Comparison of ENCODE assay signal across 25 cellular contexts in the genomic region with DNA sequence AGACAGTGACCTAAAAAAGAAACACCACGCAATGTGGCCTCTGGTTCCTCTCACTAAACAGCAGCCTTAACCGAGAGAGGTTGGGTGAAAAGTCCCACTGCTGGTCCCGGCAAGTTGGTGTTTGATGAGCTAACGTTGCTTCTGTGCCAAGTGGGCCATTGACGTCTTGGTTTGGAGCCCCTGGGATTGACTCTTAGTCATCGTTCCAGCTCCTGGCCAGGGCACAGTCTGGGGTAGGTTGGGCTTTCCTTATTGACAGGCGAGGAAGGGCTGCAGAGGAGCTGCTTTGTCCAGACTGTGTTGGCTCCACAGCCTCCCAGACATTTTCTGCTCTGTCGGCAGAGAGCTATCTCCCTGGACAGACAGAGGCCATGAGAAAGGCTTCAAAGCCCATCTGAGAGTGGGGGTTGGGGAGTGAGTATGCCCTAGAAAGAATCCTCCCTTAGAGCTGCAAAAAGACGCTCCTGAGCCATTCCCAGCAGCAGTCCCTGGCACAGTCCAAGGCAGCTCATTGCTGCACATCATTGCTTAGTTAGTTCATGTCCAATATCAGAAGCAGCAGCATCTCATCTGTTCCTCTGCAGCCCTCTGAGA. TPM values are rescaled to one million over a fixed set of nuclear protein-coding genes. Genes with fewer than 3 reads are reported as not detected.
A peak's percentile ranks its signal among the peaks of the same experiment; 100 is the strongest.
DNase-seq lines count a peak whose midpoint lies in the region; ATAC-seq and TF ChIP-seq lines count a peak whose summit lies in the region.
"Had no signal": no experiment of that assay in that cellular context is flagged by ENCODE, and none has a peak within 500 bp of the region (broad histone marks: within the 10 kb centered on the region; RNA-seq: fewer than 3 reads in every experiment).

No MANE protein-coding gene starts in this region.

- H3K4me1 Mint-ChIP-seq in activated naive CD4-positive, alpha-beta T cell treated with anti-CD3 and anti-CD28 coated beads, Interleukin-2, amount 10 ng/mL, durations not matched to agents 7 days and 5 days: no peaks in the 10 kb centered on the region
- H3K4me1 Mint-ChIP-seq: activated CD8-positive, alpha-beta memory T cell treated with anti-CD3 and anti-CD28 coated beads, Interleukin-2, amount 10 ng/mL, durations not matched to agents 7 days and 5 days; natural killer cell; T-cell had no signal

- H3K36me3 ChIP-seq in adipocyte (ENCODE audit: control insufficient read depth, insufficient read depth, low read length, severe bottlenecking) (no peaks in the 10 kb centered on the region), heart right ventricle (no peaks in the 10 kb centered on the region)
- H3K36me3 ChIP-seq: BLaER1 treated with 17β-estradiol and CSF1 and Interleukin-3, amounts not matched to agents 10 nM and 100 nM; stomach had no signal

- ATAC-seq in heart right ventricle: peak; percentile 51 to 92 (median 72)
- ATAC-seq: activated CD8-positive, alpha-beta memory T cell treated with anti-CD3 and anti-CD28 coated beads, Interleukin-2, amount 10 ng/mL, durations not matched to agents 7 days and 5 days; body of pancreas; natural killer cell; T-cell had no signal

- peak overlapping the region in 1 of 10 donors; percentile 20 for H3K27ac ChIP-seq in heart right ventricle
- H3K27ac ChIP-seq: BLaER1 treated with 17β-estradiol and CSF1 and Interleukin-3, amounts not matched to agents 10 nM and 100 nM; body of pancreas; HL-60; stomach had no signal

- 57 to 61% methylated on average over 9 of the region's 9 CpGs for WGBS in heart right ventricle, 2 donors

- H3K27me3 ChIP-seq in adipocyte (replicated peaks; ENCODE audit: control insufficient read depth, insufficient read depth, low read length): no peaks in the 10 kb centered on the region
- H3K27me3 ChIP-seq in heart right ventricle: peaks cover 0 to 18% (median 0%) of the 10 kb centered on the region in 7 donors
- H3K27me3 ChIP-seq: BLaER1 treated with 17β-estradiol and CSF1 and Interleukin-3, amounts not matched to agents 10 nM and 100 nM; body of pancreas; stomach had no signal

- H3K36me3 Mint-ChIP-seq in activated naive CD4-positive, alpha-beta T cell treated with anti-CD3 and anti-CD28 coated beads, Interleukin-2, amount 10 ng/mL, durations not matched to agents 7 days and 5 days: no peaks in the 10 kb centered on the region
- H3K36me3 Mint-ChIP-seq: activated CD8-positive, alpha-beta memory T cell treated with anti-CD3 and anti-CD28 coated beads, Interleukin-2, amount 10 ng/mL, durations not matched to agents 7 days and 5 days; natural killer cell; T-cell had no signal

- H3K4me1 ChIP-seq in adipocyte (ENCODE audit: control insufficient read depth, insufficient read depth, low read length) (peaks cover 15% of the 10 kb centered on the region), heart right ventricle (no peaks in the 10 kb centered on the region)
- H3K4me1 ChIP-seq: BLaER1 treated with 17β-estradiol and CSF1 and Interleukin-3, amounts not matched to agents 10 nM and 100 nM; body of pancreas had no signal

- H3K27ac Mint-ChIP-seq in activated naive CD4-positive, alpha-beta T cell treated with anti-CD3 and anti-CD28 coated beads, Interleukin-2, amount 10 ng/mL, durations not matched to agents 7 days and 5 days: no peak overlapping the region
- H3K27ac Mint-ChIP-seq: activated CD8-positive, alpha-beta memory T cell treated with anti-CD3 and anti-CD28 coated beads, Interleukin-2, amount 10 ng/mL, durations not matched to agents 7 days and 5 days; activated naive CD8-positive, alpha-beta T cell; activated T-helper 1 cell treated with anti-CD3 and anti-CD28 coated beads, Interleukin-12 subunit alpha, Interleukin-12 subunit beta, Interleukin-2, Interleukin-4 antibody, amounts not matched to agents 30 ng/mL and 10 ng/mL and 1 ng/mL, durations not matched to agents 14 hours and 24 hours and 36 hours; natural killer cell; progenitor cell of endocrine pancreas; T-cell had no signal

- H3K4me3 ChIP-seq in adipocyte (ENCODE audit: low read length) (peak overlapping the region; percentile 0), heart right ventricle (no peak overlapping the region)
- H3K4me3 ChIP-seq: BLaER1 treated with 17β-estradiol and CSF1 and Interleukin-3, amounts not matched to agents 10 nM and 100 nM; body of pancreas; stomach had no signal

- H3K9ac ChIP-seq in adipocyte (ENCODE audit: low read length): no peak overlapping the region
- H3K9ac ChIP-seq: BLaER1 treated with 17β-estradiol and CSF1 and Interleukin-3, amounts not matched to agents 10 nM and 100 nM had no signal

- no peaks in the 10 kb centered on the region for H3K9me3 Mint-ChIP-seq in activated naive CD4-positive, alpha-beta T cell treated with anti-CD3 and anti-CD28 coated beads, Interleukin-2, amount 10 ng/mL, durations not matched to agents 7 days and 5 days
- H3K9me3 Mint-ChIP-seq: natural killer cell, T-cell had no signal

- H3K4me3 Mint-ChIP-seq in activated naive CD4-positive, alpha-beta T cell treated with anti-CD3 and anti-CD28 coated beads, Interleukin-2, amount 10 ng/mL, durations not matched to agents 7 days and 5 days: no peak overlapping the region
- H3K4me3 Mint-ChIP-seq: activated CD8-positive, alpha-beta memory T cell treated with anti-CD3 and anti-CD28 coated beads, Interleukin-2, amount 10 ng/mL, durations not matched to agents 7 days and 5 days; activated naive CD8-positive, alpha-beta T cell; activated T-helper 1 cell treated with anti-CD3 and anti-CD28 coated beads, Interleukin-12 subunit alpha, Interleukin-12 subunit beta, Interleukin-2, Interleukin-4 antibody, amounts not matched to agents 30 ng/mL and 10 ng/mL and 1 ng/mL, durations not matched to agents 14 hours and 24 hours and 36 hours; natural killer cell; T-cell had no signal

- DNase-seq in AG20443 (ENCODE audit: low spot score) (peak; percentile 67), adipocyte (ENCODE audit: low read depth) (no peak), heart right ventricle (peak; percentile 18 to 49), posterior vena cava (ENCODE audit: low spot score) (peak; percentile 89), amygdala (lab: John Stamatoyannopoulos, UW) (no peak), NCI-H1436 treated with DMSO at 0.1 percent for 48 hours (lab: John Stamatoyannopoulos, UW) (no peak), H4 (ENCODE audit: low spot score) (no peak)
- DNase-seq in activated naive CD4-positive, alpha-beta T cell treated with anti-CD3 and anti-CD28 coated beads, Interleukin-2, amount 10 ng/mL, durations not matched to agents 7 days and 5 days: no peak
- DNase-seq: activated CD4-positive, alpha-beta T cell treated with anti-CD3 and anti-CD28 coated beads for 4 hours; activated CD8-positive, alpha-beta memory T cell treated with anti-CD3 and anti-CD28 coated beads, Interleukin-2, amount 10 ng/mL, durations not matched to agents 7 days and 5 days; body of pancreas; Calu3; IMR-90; natural killer cell; SIG-M5; stimulated activated CD4-positive, alpha-beta T cell treated with anti-CD3 and anti-CD28 coated beads, Interleukin-4, amount 100 ng/mL, for 1 hour; stomach; T-cell had no signal

- intact Hi-C loops in heart right ventricle (cut with DNase I) (no loop called here), posterior vena cava (cut with DNase I) (no loop called here)

- TF ChIP-seq CTCF in heart right ventricle (IDR thresholded peaks at IDR 0.05): no peak

- H3K27me3 Mint-ChIP-seq in activated naive CD4-positive, alpha-beta T cell treated with anti-CD3 and anti-CD28 coated beads, Interleukin-2, amount 10 ng/mL, durations not matched to agents 7 days and 5 days: no peaks in the 10 kb centered on the region
- H3K27me3 Mint-ChIP-seq: activated CD8-positive, alpha-beta memory T cell treated with anti-CD3 and anti-CD28 coated beads, Interleukin-2, amount 10 ng/mL, durations not matched to agents 7 days and 5 days had no signal

- H3K9me3 ChIP-seq in adipocyte (ENCODE audit: control insufficient read depth, low read length) (no peaks in the 10 kb centered on the region), heart right ventricle (no peaks in the 10 kb centered on the region)
- H3K9me3 ChIP-seq: body of pancreas, stomach had no signal

- CTCF ChIA-PET in activated naive CD4-positive, alpha-beta T cell treated with anti-CD3 and anti-CD28 coated beads, Interleukin-2, amount 10 ng/mL, durations not matched to agents 7 days and 5 days (lab: Charles Lee): interaction anchor here (0.9 kb wide), 1 partner anchor 33 kb away, joined by 3 read pairs; no protein-coding TSS in a partner anchor

RNA-seq across cellular contexts. Expression of a gene that starts 28.6 kb away (rescaled TPM):
- total RNA-seq in heart right ventricle (under 1 TPM in 8 of 10 donors, not detected in 2; 0.09 to 0.70 (median 0.19) TPM), posterior vena cava (1 to 10 TPM in 1 of 2 donors, under 1 TPM in 1; 0.51 to 1.5 TPM)
- under 1 TPM in 1 of 2 donors, not detected in 1; 0.10 TPM for polyA plus RNA-seq in heart right ventricle
- 0.15 TPM in 1 of 2 replicates, not detected in the other for total RNA-seq in H4 (2014; rRNA removed; shearing (Covaris generic))
- total RNA-seq: dermis microvascular lymphatic vessel endothelial cell, IMR-90, natural killer cell, OCI-LY7 had no signal
- polyA plus RNA-seq: IMR-90 had no signal

Comparison
In these comparisons a context has a peak if more than half of its experiments do, and no peak if none do; other contexts are left out.
1. DNase-seq: peak in AG20443 (single experiment), heart right ventricle (2 of 2) and posterior vena cava (single experiment); none in adipocyte (single experiment), amygdala (0 of 56), NCI-H1436 treated with DMSO at 0.1 percent for 48 hours (single experiment), H4 (single experiment) and activated naive CD4-positive, alpha-beta T cell treated with anti-CD3 and anti-CD28 coated beads, Interleukin-2, amount 10 ng/mL, durations not matched to agents 7 days and 5 days (single experiment).